ENCODE assay signal across 1 cellular context in genomic region chr7:47833211-47833610, GRCh38.
TF ChIP-seq lines count a peak whose summit lies in the region.

No MANE protein-coding gene starts in this region.

TF ChIP-seq in GM23338, 12 proteins besides CTCF, POLR2A, EP300 and RAD21 (continued from another document):
- TF ChIP-seq ZNF462 (CRISPR knock-in tag; IDR thresholded peaks at IDR 0.05) (no peak), EZH2phosphoT487 (IDR thresholded peaks at IDR 0.05; ENCODE audit: unreplicated experiment) (no peak), CREB1 (CRISPR knock-in tag; IDR thresholded peaks at IDR 0.05; ENCODE audit: low read depth) (no peak), ZNF331 (CRISPR knock-in tag; IDR thresholded peaks at IDR 0.05; ENCODE audit: low read depth) (no peak)
TF ChIP-seq in GM23338: peak in this region for 0.
